Comparison of ENCODE assay signal across 23 cellular contexts in the genomic region with DNA sequence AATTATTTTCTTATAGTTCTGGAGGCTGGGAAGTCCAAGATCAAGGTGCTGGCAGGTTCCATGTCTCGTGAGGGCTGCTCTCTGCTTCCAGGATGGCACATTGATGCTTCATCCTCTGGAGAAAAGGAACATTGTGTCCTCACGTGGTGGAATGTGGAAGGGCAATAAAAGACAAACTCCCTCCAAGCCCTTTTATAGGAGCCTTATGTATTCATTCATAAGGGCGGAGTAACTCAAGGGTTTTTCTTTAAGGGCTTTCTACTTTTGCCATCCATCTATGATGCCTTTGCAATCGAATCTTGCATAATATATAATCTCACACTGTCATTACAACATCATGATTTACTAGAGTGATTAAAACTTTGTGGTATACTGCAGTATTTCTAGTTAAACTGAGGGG.
DNase-seq lines count a peak whose midpoint lies in the region; ATAC-seq and TF ChIP-seq lines count a peak whose summit lies in the region.
"Had no signal": no experiment of that assay in that cellular context is flagged by ENCODE, and none has a peak within 500 bp of the region (broad histone marks: within the 10 kb centered on the region; RNA-seq: fewer than 3 reads in every experiment).

No MANE protein-coding gene starts in this region.

- in situ Hi-C loops in GM13977 (cut with MboI; ENCODE audit: low pct_unique_long_range_greater_than_20kb, low sequenced_read_pairs, unreplicated experiment): no loop called here

- H3K4me3 Mint-ChIP-seq in naive thymus-derived CD4-positive, alpha-beta T cell: no peak overlapping the region
- H3K4me3 Mint-ChIP-seq: activated naive CD4-positive, alpha-beta T cell treated with anti-CD3 and anti-CD28 coated beads, Interleukin-2, amount 10 ng/mL, durations not matched to agents 7 days and 5 days; activated T-helper 1 cell treated with anti-CD3 and anti-CD28 coated beads, Interleukin-12 subunit alpha, Interleukin-12 subunit beta, Interleukin-2, Interleukin-4 antibody, amounts not matched to agents 30 ng/mL and 10 ng/mL and 1 ng/mL, durations not matched to agents 14 hours and 24 hours and 36 hours; stimulated activated naive CD8-positive, alpha-beta T cell treated with anti-CD3 and anti-CD28 coated beads, Interleukin-15, Interleukin-2, amounts not matched to agents 100 ng/mL and 50 ng/mL, for 24 hours; WTC11 had no signal

- H3K79me2 ChIP-seq in mesendoderm (ENCODE audit: control insufficient read depth, insufficient read depth, low read length): no peaks in the 10 kb centered on the region

- no peaks in the 10 kb centered on the region for H3K79me1 ChIP-seq in mesendoderm (ENCODE audit: low read length)

- H4K5ac ChIP-seq in mesendoderm (ENCODE audit: low read length): no peak overlapping the region

- no peaks in the 10 kb centered on the region for H3K4me1 ChIP-seq in mesendoderm (ENCODE audit: control insufficient read depth, low read depth, low read length)
- no peaks in the 10 kb centered on the region for H3K4me1 ChIP-seq in naive thymus-derived CD4-positive, alpha-beta T cell (ENCODE audit: control insufficient read depth in 2 of 2, insufficient read depth in 2 of 2, low read length in 2 of 2)
- H3K4me1 ChIP-seq: tibial artery had no signal

- no peak overlapping the region for H4K8ac ChIP-seq in mesendoderm (ENCODE audit: low read depth, low read length)

- H3K23ac ChIP-seq in mesendoderm (ENCODE audit: low read length): no peak overlapping the region

- no peak overlapping the region for H3K27ac Mint-ChIP-seq in naive thymus-derived CD4-positive, alpha-beta T cell
- H3K27ac Mint-ChIP-seq: activated naive CD4-positive, alpha-beta T cell treated with anti-CD3 and anti-CD28 coated beads, Interleukin-2, amount 10 ng/mL, durations not matched to agents 7 days and 5 days; activated T-helper 1 cell treated with anti-CD3 and anti-CD28 coated beads, Interleukin-12 subunit alpha, Interleukin-12 subunit beta, Interleukin-2, Interleukin-4 antibody, amounts not matched to agents 30 ng/mL and 10 ng/mL and 1 ng/mL, durations not matched to agents 14 hours and 24 hours and 36 hours; stimulated activated naive CD8-positive, alpha-beta T cell treated with anti-CD3 and anti-CD28 coated beads, Interleukin-15, Interleukin-2, amounts not matched to agents 100 ng/mL and 50 ng/mL, for 24 hours; WTC11 had no signal

- intact Hi-C loops in naive thymus-derived CD4-positive, alpha-beta T cell (cut with micrococcal nuclease): no loop called here

- POLR2A ChIA-PET in naive thymus-derived CD4-positive, alpha-beta T cell (lab: Charles Lee): no interaction called here

- H3K4me3 ChIP-seq in AG10803 (ENCODE audit: low read length) (no peak overlapping the region), fibroblast of mammary gland (ENCODE audit: control insufficient read depth, low read depth, low read length) (no peak overlapping the region), mesendoderm (ENCODE audit: low read length) (no peak overlapping the region)
- no peak overlapping the region for H3K4me3 ChIP-seq in naive thymus-derived CD4-positive, alpha-beta T cell (ENCODE audit: low read length)
- H3K4me3 ChIP-seq: tibial artery had no signal

- H2BK5ac ChIP-seq in mesendoderm (ENCODE audit: low read length): no peak overlapping the region

- no peaks in the 10 kb centered on the region for H3K27me3 Mint-ChIP-seq in naive thymus-derived CD4-positive, alpha-beta T cell
- H3K27me3 Mint-ChIP-seq: activated naive CD4-positive, alpha-beta T cell treated with anti-CD3 and anti-CD28 coated beads, Interleukin-2, amount 10 ng/mL, durations not matched to agents 7 days and 5 days; stimulated activated naive CD8-positive, alpha-beta T cell treated with anti-CD3 and anti-CD28 coated beads, Interleukin-15, Interleukin-2, amounts not matched to agents 100 ng/mL and 50 ng/mL, for 24 hours had no signal

- no peak for ATAC-seq in naive thymus-derived CD4-positive, alpha-beta T cell
- ATAC-seq: sciatic nerve, WTC11 had no signal

- H3K9me3 ChIP-seq in naive thymus-derived CD4-positive, alpha-beta T cell (ENCODE audit: control insufficient read depth in 2 of 3, low read length in 3 of 3): no peaks in the 10 kb centered on the region

- no peak overlapping the region for H3K27ac ChIP-seq in mesendoderm (ENCODE audit: low read depth, low read length)
- H3K27ac ChIP-seq in naive thymus-derived CD4-positive, alpha-beta T cell (ENCODE audit: low read depth, low read length): no peak overlapping the region
- H3K27ac ChIP-seq: tibial artery had no signal

- no peaks in the 10 kb centered on the region for H3K27me3 ChIP-seq in mesendoderm (ENCODE audit: insufficient read depth, low read length, poor library complexity)
- H3K27me3 ChIP-seq in naive thymus-derived CD4-positive, alpha-beta T cell (ENCODE audit: control insufficient read depth in 2 of 2, insufficient read depth in 2 of 2, low read length in 2 of 2): no peaks in the 10 kb centered on the region
- H3K27me3 ChIP-seq: tibial artery had no signal

- no peak overlapping the region for H2BK15ac ChIP-seq in mesendoderm (replicated peaks; ENCODE audit: low read depth)

- H3K36me3 ChIP-seq in mesendoderm (ENCODE audit: control insufficient read depth, insufficient read depth, low read length): no peaks in the 10 kb centered on the region
- H3K36me3 ChIP-seq in naive thymus-derived CD4-positive, alpha-beta T cell (ENCODE audit: control insufficient read depth in 2 of 3, insufficient read depth in 3 of 3, low read length in 3 of 3): no peaks in the 10 kb centered on the region
- H3K36me3 ChIP-seq: tibial artery had no signal

- H2BK120ac ChIP-seq in mesendoderm (ENCODE audit: low read depth, low read length): no peak overlapping the region

- no peak overlapping the region for H3K4ac ChIP-seq in mesendoderm (ENCODE audit: low read depth, low read length)

- peaks cover under 1 to 9% (median 4%) of the 10 kb centered on the region in 11 donors for H3K9me3 Mint-ChIP-seq in naive thymus-derived CD4-positive, alpha-beta T cell
- H3K9me3 Mint-ChIP-seq: activated naive CD4-positive, alpha-beta T cell treated with anti-CD3 and anti-CD28 coated beads, Interleukin-2, amount 10 ng/mL, durations not matched to agents 7 days and 5 days had no signal

- H3K56ac ChIP-seq in mesendoderm (ENCODE audit: low read length): no peak overlapping the region

- DNase-seq in AG10803 (ENCODE audit: low read depth) (no peak), GM13977 (ENCODE audit: low spot score) (no peak), OCI-M1 (lab: John Stamatoyannopoulos, UW) (peak; percentile 1), fibroblast of mammary gland (ENCODE audit: low read depth) (no peak), H4 (ENCODE audit: low spot score) (no peak), mesendoderm (no peak), cortex of kidney (lab: John Stamatoyannopoulos, UW) (no peak)
- DNase-seq in naive thymus-derived CD4-positive, alpha-beta T cell: no peak
- DNase-seq: activated CD4-positive, alpha-beta T cell treated with anti-CD3 and anti-CD28 coated beads, Interleukin-2, amount 50 U/mL, for 1 hour; activated naive CD4-positive, alpha-beta T cell treated with anti-CD3 and anti-CD28 coated beads, Interleukin-2, amount 10 ng/mL, durations not matched to agents 7 days and 5 days; anterior cingulate cortex; caudate nucleus; dermis blood vessel endothelial cell; DMS79; IMR-90; NCI-H2171; NCI-H526; T-helper 9 cell; tibial artery had no signal

- H3K18ac ChIP-seq in mesendoderm (ENCODE audit: low read length): no peak overlapping the region

- no peak overlapping the region for H2AK5ac ChIP-seq in mesendoderm (ENCODE audit: low read length)

- no peak overlapping the region for H3K9ac ChIP-seq in mesendoderm (ENCODE audit: low read length)

- no peak overlapping the region for H3K4me2 ChIP-seq in mesendoderm (ENCODE audit: low read length)

- no peaks in the 10 kb centered on the region for H3K4me1 Mint-ChIP-seq in naive thymus-derived CD4-positive, alpha-beta T cell
- H3K4me1 Mint-ChIP-seq: activated naive CD4-positive, alpha-beta T cell treated with anti-CD3 and anti-CD28 coated beads, Interleukin-2, amount 10 ng/mL, durations not matched to agents 7 days and 5 days; WTC11 had no signal

- no CpG with 5 or more reads among the region's 4 CpGs for WGBS in mesendoderm (ENCODE audit: extremely low coverage, insufficient coverage, low lambda C conversion rate)

- peak; percentile 28 for TF ChIP-seq CTCF in AG10803 (conservative IDR thresholded peaks at IDR 0.05; ENCODE audit: low read length)
- TF ChIP-seq CTCF in GM13977 (IDR thresholded peaks at IDR 0.05; ENCODE audit: extremely low read depth, insufficient read depth, missing control alignments): peak; percentile 12
- TF ChIP-seq CTCF in fibroblast of mammary gland (conservative IDR thresholded peaks at IDR 0.05; ENCODE audit: control insufficient read depth, insufficient read depth, low read depth, low read length): peak; percentile 26

- CTCF ChIA-PET in naive thymus-derived CD4-positive, alpha-beta T cell (lab: Charles Lee): no interaction called here

- peaks cover 0 to 11% (median 2%) of the 10 kb centered on the region in 5 donors for H3K36me3 Mint-ChIP-seq in naive thymus-derived CD4-positive, alpha-beta T cell
- H3K36me3 Mint-ChIP-seq: activated naive CD4-positive, alpha-beta T cell treated with anti-CD3 and anti-CD28 coated beads, Interleukin-2, amount 10 ng/mL, durations not matched to agents 7 days and 5 days; WTC11 had no signal
